9 cellular contexts compared by ENCODE assay signal in genomic region chr5:135565691-135566421, GRCh38. TPM values are rescaled to one million over a fixed set of nuclear protein-coding genes. Genes with fewer than 3 reads are reported as not detected.
A peak's percentile ranks its signal among the peaks of the same experiment; 100 is the strongest.
DNase-seq lines count a peak whose midpoint lies in the region; ATAC-seq and TF ChIP-seq lines count a peak whose summit lies in the region.
"Had no signal": no experiment of that assay in that cellular context is flagged by ENCODE, and none has a peak within 500 bp of the region (broad histone marks: within the 10 kb centered on the region; RNA-seq: fewer than 3 reads in every experiment).

No MANE protein-coding gene starts in this region.

- no TSS peak for BruUV-seq in PC-9 (replicated peaks; lab: Mats Ljungman, UMichigan)

- H3K4me3 ChIP-seq in PC-9 (no peak overlapping the region), osteoblast (ENCODE audit: insufficient read depth, low read length) (no peak overlapping the region), transverse colon (no peak overlapping the region)

- no peaks in the 10 kb centered on the region for H3K9me2 ChIP-seq in PC-9 (ENCODE audit: insufficient read depth)

- H4K20me1 ChIP-seq in PC-9 (ENCODE audit: insufficient read depth) = no peaks in the 10 kb centered on the region
- H4K20me1 ChIP-seq in osteoblast (ENCODE audit: insufficient read depth, low read length) = no peaks in the 10 kb centered on the region

- no peak for TF ChIP-seq POLR2A in transverse colon (IDR thresholded peaks at IDR 0.05)

- CTCF ChIA-PET in PC-9 (lab: Charles Lee) = interaction anchor here (0.6 to 1.8 kb wide), 11 partner anchors 10 to 611 kb away, joined by 3 to 7 read pairs (median 5); no protein-coding TSS in a partner anchor

- intact Hi-C loops in PC-9 (cut with micrococcal nuclease; ENCODE audit: unreplicated experiment) = loop anchor here (1.0 to 10.0 kb wide), 3 partner anchors 100 to 519 kb away; no protein-coding TSS in a partner anchor
- intact Hi-C loops in activated T-helper 1 cell treated with anti-CD3 and anti-CD28 coated beads, Interleukin-12 subunit alpha, Interleukin-12 subunit beta, Interleukin-2, Interleukin-4 antibody, amounts not matched to agents 30 ng/mL and 10 ng/mL and 1 ng/mL, durations not matched to agents 14 hours and 24 hours and 36 hours (cut with micrococcal nuclease) = loop anchor here (1.0 kb wide), 1 partner anchor 100 kb away; no protein-coding TSS in a partner anchor
- intact Hi-C loops in transverse colon (cut with DNase I; ENCODE audit: low total_unique reads) = loop anchor here (5.0 kb wide), 1 partner anchor 266 kb away; the partner anchor contains the start of gene SLC25A48

- no peak overlapping the region for H3K27ac Mint-ChIP-seq in activated T-helper 1 cell treated with anti-CD3 and anti-CD28 coated beads, Interleukin-12 subunit alpha, Interleukin-12 subunit beta, Interleukin-2, Interleukin-4 antibody, amounts not matched to agents 30 ng/mL and 10 ng/mL and 1 ng/mL, durations not matched to agents 14 hours and 24 hours and 36 hours

- H3K9me3 ChIP-seq in PC-9 (ENCODE audit: insufficient read depth, low read depth) (no peaks in the 10 kb centered on the region), osteoblast (ENCODE audit: low read depth, low read length) (no peaks in the 10 kb centered on the region), transverse colon (no peaks in the 10 kb centered on the region)

- in situ Hi-C loops in transverse colon (cut with MboI; ENCODE audit: low pct_ligation_motif_present in 1 of 4, low pct_unique_long_range_greater_than_20kb in 1 of 4, low sequenced_read_pairs in 3 of 4) = loop anchor here in 1 of 4 donors (25.0 kb wide), 1 partner anchor 646 kb away; no protein-coding TSS in a partner anchor

- DNase-seq in EH (ENCODE audit: low read depth) (peak; percentile 63), PC-9 (peak in 1 of 2 experiments; percentile 66), foreskin keratinocyte (no peak), osteoblast (ENCODE audit: insufficient read length, low spot score, missing footprints) (peak; percentile 89), transverse colon (peak; percentile 76)
- DNase-seq in activated T-helper 1 cell treated with anti-CD3 and anti-CD28 coated beads, Interleukin-12 subunit alpha, Interleukin-12 subunit beta, Interleukin-2, Interleukin-4 antibody, amounts not matched to agents 30 ng/mL and 10 ng/mL and 1 ng/mL, durations not matched to agents 14 hours and 24 hours and 36 hours (ENCODE audit: low spot score) = peak; percentile 54

- H3K79me2 ChIP-seq in PC-9 (ENCODE audit: low read depth) = no peaks in the 10 kb centered on the region
- H3K79me2 ChIP-seq in osteoblast (ENCODE audit: insufficient read depth, low read length) = no peaks in the 10 kb centered on the region

- peaks cover 6% of the 10 kb centered on the region for H3K27me3 Mint-ChIP-seq in activated T-helper 1 cell treated with anti-CD3 and anti-CD28 coated beads, Interleukin-12 subunit alpha, Interleukin-12 subunit beta, Interleukin-2, Interleukin-4 antibody, amounts not matched to agents 30 ng/mL and 10 ng/mL and 1 ng/mL, durations not matched to agents 14 hours and 24 hours and 36 hours (ENCODE audit: insufficient read depth)

- peaks cover 7% of the 10 kb centered on the region for H3K4me1 Mint-ChIP-seq in activated T-helper 1 cell treated with anti-CD3 and anti-CD28 coated beads, Interleukin-12 subunit alpha, Interleukin-12 subunit beta, Interleukin-2, Interleukin-4 antibody, amounts not matched to agents 30 ng/mL and 10 ng/mL and 1 ng/mL, durations not matched to agents 14 hours and 24 hours and 36 hours (ENCODE audit: low read depth)

- 28% methylated on average over 16 of the region's 16 CpGs; no CpG with 5 or more reads in 1 of the 2 donors for whole genome bisulfite sequencing in transverse colon (ENCODE audit: low coverage in 1 of 2), 2 donors

- H3K27me3 ChIP-seq in PC-9 (ENCODE audit: insufficient read depth, low read depth) (peaks cover 42% of the 10 kb centered on the region), foreskin keratinocyte (peaks cover 4% of the 10 kb centered on the region), osteoblast (ENCODE audit: insufficient read depth, low read length) (peaks cover 11% of the 10 kb centered on the region), transverse colon (peaks cover 6% of the 10 kb centered on the region)

- POLR2A ChIA-PET in PC-9 (lab: Charles Lee; ENCODE audit: unreplicated experiment) = no interaction called here

- no peak for TF ChIP-seq EP300 in transverse colon (IDR thresholded peaks at IDR 0.05; ENCODE audit: low read depth)

- no peaks in the 10 kb centered on the region for H3K9me3 Mint-ChIP-seq in activated T-helper 1 cell treated with anti-CD3 and anti-CD28 coated beads, Interleukin-12 subunit alpha, Interleukin-12 subunit beta, Interleukin-2, Interleukin-4 antibody, amounts not matched to agents 30 ng/mL and 10 ng/mL and 1 ng/mL, durations not matched to agents 14 hours and 24 hours and 36 hours

- H3K4me1 ChIP-seq in PC-9 (replicated peaks; ENCODE audit: insufficient read depth) (no peaks in the 10 kb centered on the region), foreskin keratinocyte (peaks cover 5% of the 10 kb centered on the region), osteoblast (ENCODE audit: insufficient read depth, low read length) (no peaks in the 10 kb centered on the region), transverse colon (no peaks in the 10 kb centered on the region)

- H3K27ac ChIP-seq in PC-9 (no peak overlapping the region), foreskin keratinocyte (no peak overlapping the region), osteoblast (ENCODE audit: low read depth, low read length) (no peak overlapping the region), transverse colon (no peak overlapping the region)

- H3F3A ChIP-seq in PC-9 (ENCODE audit: insufficient read depth, low read depth) = no peaks in the 10 kb centered on the region

- peak; percentile 90 for TF ChIP-seq CTCF in PC-9 (conservative IDR thresholded peaks at IDR 0.05)
- TF ChIP-seq CTCF in foreskin keratinocyte (conservative IDR thresholded peaks at IDR 0.05) = peak; percentile 86
- TF ChIP-seq CTCF in osteoblast (IDR thresholded peaks at IDR 0.05; ENCODE audit: extremely low read depth, low read depth, low read length) = peak; percentile 97
- TF ChIP-seq CTCF in transverse colon (IDR thresholded peaks at IDR 0.05) = peak; percentile 69 to 91 (median 79)

- no peaks in the 10 kb centered on the region for H3K36me3 Mint-ChIP-seq in activated T-helper 1 cell treated with anti-CD3 and anti-CD28 coated beads, Interleukin-12 subunit alpha, Interleukin-12 subunit beta, Interleukin-2, Interleukin-4 antibody, amounts not matched to agents 30 ng/mL and 10 ng/mL and 1 ng/mL, durations not matched to agents 14 hours and 24 hours and 36 hours (ENCODE audit: low read depth)

- ATAC-seq in HG03432 (IDR thresholded peaks at IDR 0.05; ENCODE audit: unreplicated experiment) (peak; percentile 72), foreskin keratinocyte (peak; percentile 59), HG03521 (IDR thresholded peaks at IDR 0.05; ENCODE audit: unreplicated experiment) (no peak)

- H2AFZ ChIP-seq in PC-9 (no peak overlapping the region), osteoblast (ENCODE audit: low read length) (no peak overlapping the region)

- no peak overlapping the region for H3K4me3 Mint-ChIP-seq in activated T-helper 1 cell treated with anti-CD3 and anti-CD28 coated beads, Interleukin-12 subunit alpha, Interleukin-12 subunit beta, Interleukin-2, Interleukin-4 antibody, amounts not matched to agents 30 ng/mL and 10 ng/mL and 1 ng/mL, durations not matched to agents 14 hours and 24 hours and 36 hours

- H3K4me2 ChIP-seq in PC-9 = no peak overlapping the region
- H3K4me2 ChIP-seq in osteoblast (ENCODE audit: insufficient read depth, low read length) = no peak overlapping the region

- H3K36me3 ChIP-seq in PC-9 (ENCODE audit: low read depth) (no peaks in the 10 kb centered on the region), osteoblast (ENCODE audit: insufficient read depth, low read length) (no peaks in the 10 kb centered on the region), transverse colon (no peaks in the 10 kb centered on the region)

RNA-seq across cellular contexts. Expression of gene CXCL14, which starts 12.9 kb away (rescaled TPM):
- total RNA-seq in PC-9 (2021) (not detected in 2 replicates), foreskin keratinocyte (0.42 and 0.44 TPM in 2 replicates), osteoblast (not detected in 2 replicates), transverse colon (10 to 100 TPM; 11.5 to 31.0 (median 21.7) TPM)
- not detected in 2 replicates for total RNA-seq in activated T-helper 1 cell treated with anti-CD3 and anti-CD28 coated beads, Interleukin-12 subunit alpha, Interleukin-12 subunit beta, Interleukin-2, Interleukin-4 antibody, amounts not matched to agents 30 ng/mL and 10 ng/mL and 1 ng/mL, durations not matched to agents 14 hours and 24 hours and 36 hours
- 0.48 and 0.57 TPM in 2 replicates for polyA plus RNA-seq in foreskin keratinocyte

RNA-seq across cellular contexts. Expression of gene NEUROG1, which starts 30.1 kb away (rescaled TPM):
- not detected in 2 replicates for total RNA-seq in PC-9 (2021)
- total RNA-seq in activated T-helper 1 cell treated with anti-CD3 and anti-CD28 coated beads, Interleukin-12 subunit alpha, Interleukin-12 subunit beta, Interleukin-2, Interleukin-4 antibody, amounts not matched to agents 30 ng/mL and 10 ng/mL and 1 ng/mL, durations not matched to agents 14 hours and 24 hours and 36 hours = not detected in 2 replicates
- total RNA-seq in foreskin keratinocyte = not detected in 2 replicates
- polyA plus RNA-seq in foreskin keratinocyte = not detected in 2 replicates
- not detected in 2 replicates for total RNA-seq in osteoblast
- total RNA-seq in transverse colon = not detected
- polyA plus RNA-seq: adipose tissue had no signal

Comparison
In these comparisons a context has a peak if more than half of its experiments do, and no peak if none do; other contexts are left out.
1. DNase-seq: peak in EH (single experiment), activated T-helper 1 cell treated with anti-CD3 and anti-CD28 coated beads, Interleukin-12 subunit alpha, Interleukin-12 subunit beta, Interleukin-2, Interleukin-4 antibody, amounts not matched to agents 30 ng/mL and 10 ng/mL and 1 ng/mL, durations not matched to agents 14 hours and 24 hours and 36 hours (single experiment), osteoblast (single experiment) and transverse colon (single experiment); none in foreskin keratinocyte (0 of 2).
2. Peak in every context shown above with its lines, with median percentiles within 50 percentile points of each other: CTCF ChIP-seq.